ENCODE assay signal across 10 cellular contexts in genomic region chr14:99395904-99396530, GRCh38.
A peak's percentile ranks its signal among the peaks of the same experiment; 100 is the strongest.
DNase-seq lines count a peak whose midpoint lies in the region; ATAC-seq and TF ChIP-seq lines count a peak whose summit lies in the region.
"Had no signal": no experiment of that assay in that cellular context is flagged by ENCODE, and none has a peak within 500 bp of the region (broad histone marks: within the 10 kb centered on the region; RNA-seq: fewer than 3 reads in every experiment).

No MANE protein-coding gene starts in this region.

- H3K4me3 ChIP-seq in gastrocnemius medialis: no peak overlapping the region
- no peak overlapping the region for H3K4me3 ChIP-seq in dorsolateral prefrontal cortex
- H3K4me3 ChIP-seq: thoracic aorta had no signal

- no peak for TF ChIP-seq POLR2A in gastrocnemius medialis (IDR thresholded peaks at IDR 0.05)

- in situ Hi-C loops in gastrocnemius medialis (cut with MboI; ENCODE audit: low sequenced_read_pairs in 4 of 4): no loop called here

- TF ChIP-seq CTCF in gastrocnemius medialis (IDR thresholded peaks at IDR 0.05 in 4 of 5, conservative IDR thresholded peaks at IDR 0.05 in 1 of 5) (no peak), dorsolateral prefrontal cortex (IDR thresholded peaks at IDR 0.05 in 54 of 56, conservative IDR thresholded peaks at IDR 0.05 in 2 of 56; ENCODE audit: low read depth in 1 of 56, partially characterized antibody in 56 of 56) (no peak)

- H3K4me1 ChIP-seq in gastrocnemius medialis: peaks cover 18 to 20% of the 10 kb centered on the region in 2 donors

- H3K36me3 ChIP-seq in gastrocnemius medialis: peaks cover 5 to 28% of the 10 kb centered on the region in 2 donors

- no peaks in the 10 kb centered on the region for H3K9me3 ChIP-seq in gastrocnemius medialis
- H3K9me3 ChIP-seq: thoracic aorta had no signal

- no peak for ATAC-seq in gastrocnemius medialis
- ATAC-seq in GM18909 (IDR thresholded peaks at IDR 0.05; ENCODE audit: poor library complexity, unreplicated experiment): no peak
- ATAC-seq in esophagus mucosa: no peak
- ATAC-seq in GM21576 (IDR thresholded peaks at IDR 0.05; ENCODE audit: unreplicated experiment): no peak

- peak; percentile 39 for DNase-seq in HCEC 1CT
- DNase-seq in NCI-H748 (lab: John Stamatoyannopoulos, UW; ENCODE audit: unreplicated experiment): peak; percentile 69
- peak; percentile 42 for DNase-seq in activated effector memory CD4-positive, alpha-beta T cell treated with Interleukin-2 at 50 U/mL for 16 hours
- no peak for DNase-seq in gastrocnemius medialis
- DNase-seq in dorsolateral prefrontal cortex: no peak
- DNase-seq: mesendoderm had no signal

- H3K27ac ChIP-seq in gastrocnemius medialis (peak overlapping the region in 3 of 4 donors; percentile 6 to 87 (median 73)), dorsolateral prefrontal cortex (peak overlapping the region in 1 of 59 donors; percentile 19)
- H3K27ac ChIP-seq: thoracic aorta had no signal

- H3K27me3 ChIP-seq in gastrocnemius medialis (no peaks in the 10 kb centered on the region), dorsolateral prefrontal cortex (no peaks in the 10 kb centered on the region)

- intact Hi-C loops in gastrocnemius medialis (cut with DNase I; ENCODE audit: low total_unique reads): no loop called here
- intact Hi-C loops in dorsolateral prefrontal cortex (cut with DNase I): no loop called here

Comparison
In these comparisons a context has a peak if more than half of its experiments do, and no peak if none do; other contexts are left out.
1. DNase-seq: peak in HCEC 1CT (single experiment), NCI-H748 (single experiment) and activated effector memory CD4-positive, alpha-beta T cell treated with Interleukin-2 at 50 U/mL for 16 hours (single experiment); none in gastrocnemius medialis (0 of 2) and dorsolateral prefrontal cortex (0 of 10).